19 cellular contexts compared by ENCODE assay signal in the genomic region with DNA sequence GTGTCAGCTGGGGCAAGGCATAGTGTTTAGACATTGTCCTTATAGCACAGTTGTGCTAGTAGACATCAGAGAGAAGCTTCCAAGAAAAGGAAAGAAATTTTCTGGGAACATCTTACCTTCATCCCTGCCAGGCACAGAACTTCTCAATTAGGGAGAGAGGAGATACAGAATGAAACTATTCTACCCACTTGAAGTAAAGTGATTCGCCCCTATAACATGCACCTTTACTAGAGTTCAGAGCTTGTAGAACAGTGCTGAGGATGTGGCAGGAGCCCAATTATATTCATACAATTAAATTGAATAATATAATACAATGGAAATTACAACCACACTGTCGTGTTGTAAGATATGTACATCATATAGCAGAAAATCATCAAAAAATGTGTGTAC.
A peak's percentile ranks its signal among the peaks of the same experiment; 100 is the strongest.
DNase-seq lines count a peak whose midpoint lies in the region; TF ChIP-seq lines count a peak whose summit lies in the region.
"Had no signal": no experiment of that assay in that cellular context is flagged by ENCODE, and none has a peak within 500 bp of the region (broad histone marks: within the 10 kb centered on the region; RNA-seq: fewer than 3 reads in every experiment).

No MANE protein-coding gene starts in this region.

- H2AFZ ChIP-seq in H9 (ENCODE audit: low read length) (no peak overlapping the region), hepatocyte (peak overlapping the region; percentile 43)

- no peak overlapping the region for H2BK12ac ChIP-seq in H9 (ENCODE audit: insufficient read length, low read depth, low read length)

- no peaks in the 10 kb centered on the region for H3K27me3 ChIP-seq in H9 (ENCODE audit: insufficient read depth, low read length)
- no peaks in the 10 kb centered on the region for H3K27me3 ChIP-seq in adipocyte (replicated peaks; ENCODE audit: control insufficient read depth, insufficient read depth, low read length)
- H3K27me3 ChIP-seq in hepatocyte = no peaks in the 10 kb centered on the region
- H3K27me3 ChIP-seq: suprapubic skin had no signal

- no peak overlapping the region for H3K9ac ChIP-seq in H9 (ENCODE audit: extremely low read depth, insufficient read length, low read length)
- H3K9ac ChIP-seq in adipocyte (ENCODE audit: low read length) = peak overlapping the region; percentile 25

- H3K4me2 ChIP-seq in H9 (ENCODE audit: insufficient read depth, insufficient read length, low read length) (no peak overlapping the region), hepatocyte (no peak overlapping the region)

- H3K4me1 Mint-ChIP-seq in H9 (peaks cover 47 to 50% of the 10 kb centered on the region in 2 experiments), CD14-positive monocyte (peaks cover 2% of the 10 kb centered on the region)
- H3K4me1 Mint-ChIP-seq: activated CD4-positive, alpha-beta memory T cell treated with anti-CD3 and anti-CD28 coated beads, Interleukin-2, amount 10 ng/mL, durations not matched to agents 7 days and 5 days had no signal

- no peak overlapping the region for H3K4me3 ChIP-seq in adipocyte (ENCODE audit: low read length)
- no peak overlapping the region for H3K4me3 ChIP-seq in hepatocyte
- H3K4me3 ChIP-seq: lung, suprapubic skin had no signal

- H2AK5ac ChIP-seq in H9 (ENCODE audit: insufficient read length, low read length) = peak overlapping the region; percentile 62

- H3K14ac ChIP-seq in H9 (ENCODE audit: insufficient read depth, low read length) = no peak overlapping the region

- H2BK15ac ChIP-seq in H9 (ENCODE audit: low read depth, low read length) = no peak overlapping the region

- no peaks in the 10 kb centered on the region for H3K79me2 ChIP-seq in H9 (ENCODE audit: insufficient read depth, low read length)
- H3K79me2 ChIP-seq in hepatocyte = no peaks in the 10 kb centered on the region

- no peak overlapping the region for H3K56ac ChIP-seq in H9 (ENCODE audit: insufficient read length, low read depth, low read length)

- no peaks in the 10 kb centered on the region for H3K9me2 ChIP-seq in hepatocyte (replicated peaks; ENCODE audit: insufficient read depth)

- intact Hi-C loops in CD14-positive monocyte (cut with micrococcal nuclease) = no loop called here

- no peak overlapping the region for H2BK20ac ChIP-seq in H9 (ENCODE audit: low read depth, low read length, poor library complexity, severe bottlenecking)

- H2BK5ac ChIP-seq in H9 (ENCODE audit: insufficient read length, low read length) = no peak overlapping the region

- H3K36me3 Mint-ChIP-seq in H9 (ENCODE audit: insufficient read depth in 1 of 3, low read depth in 3 of 3) = peaks cover 24 to 41% (median 36%) of the 10 kb centered on the region in 3 experiments
- no peaks in the 10 kb centered on the region for H3K36me3 Mint-ChIP-seq in CD14-positive monocyte
- H3K36me3 Mint-ChIP-seq: naive thymus-derived CD4-positive, alpha-beta T cell had no signal

- H2BK120ac ChIP-seq in H9 (ENCODE audit: low read depth, low read length, poor library complexity, severe bottlenecking) = no peak overlapping the region

- no peak overlapping the region for H3T11ph ChIP-seq in H9 (ENCODE audit: low read length)

- H3K9me3 Mint-ChIP-seq in H9 (peaks cover 38% of the 10 kb centered on the region in 2 experiments), CD14-positive monocyte (peaks cover 4 to 19% (median 8%) of the 10 kb centered on the region in 7 donors)

- H3K4me3 Mint-ChIP-seq in H9 = no peak overlapping the region
- no peak overlapping the region for H3K4me3 Mint-ChIP-seq in CD14-positive monocyte
- H3K4me3 Mint-ChIP-seq: activated CD4-positive, alpha-beta memory T cell treated with anti-CD3 and anti-CD28 coated beads, Interleukin-2, amount 10 ng/mL, durations not matched to agents 7 days and 5 days; effector memory CD8-positive, alpha-beta T cell; naive thymus-derived CD4-positive, alpha-beta T cell; T-helper 17 cell; WTC11 had no signal

- H3K23me2 ChIP-seq in H9 (ENCODE audit: insufficient read length, low read depth, low read length, poor library complexity, severe bottlenecking) = no peaks in the 10 kb centered on the region

- H3K4ac ChIP-seq in H9 (ENCODE audit: low read depth, low read length) = no peak overlapping the region

- peaks cover 18% of the 10 kb centered on the region for H3K9me3 ChIP-seq in H9 (ENCODE audit: control insufficient read depth, low read depth, low read length)
- peaks cover 7% of the 10 kb centered on the region for H3K9me3 ChIP-seq in adipocyte (ENCODE audit: control insufficient read depth, low read length)
- no peaks in the 10 kb centered on the region for H3K9me3 ChIP-seq in hepatocyte (ENCODE audit: low read depth)
- H3K9me3 ChIP-seq: suprapubic skin had no signal

- H4K20me1 ChIP-seq in H9 (ENCODE audit: control insufficient read depth, insufficient read depth, insufficient read length) (no peaks in the 10 kb centered on the region), hepatocyte (ENCODE audit: insufficient read depth, poor library complexity, severe bottlenecking) (no peaks in the 10 kb centered on the region)

- no peak overlapping the region for H4K8ac ChIP-seq in H9 (replicated peaks; ENCODE audit: insufficient read length, low read depth, low read length)

- TF ChIP-seq CTCF in H9 (conservative IDR thresholded peaks at IDR 0.05) (no peak), hepatocyte (IDR thresholded peaks at IDR 0.05; ENCODE audit: poor library complexity) (no peak), CD14-positive monocyte (IDR thresholded peaks at IDR 0.05) (no peak)

- WGBS in H9 (ENCODE audit: extremely low coverage, insufficient read length, low lambda C conversion rate) = no CpG with 5 or more reads among the region's 2 CpGs
- WGBS in hepatocyte (ENCODE audit: low lambda C conversion rate, missing lambda C conversion rate) = 96% methylated on average over 2 of the region's 2 CpGs

- H4K5ac ChIP-seq in H9 (ENCODE audit: insufficient read length, low read depth, low read length) = no peak overlapping the region

- peaks cover 3% of the 10 kb centered on the region; the same call in 1 of the 2 replicates for H3K4me1 ChIP-seq in H9 (ENCODE audit: insufficient read depth, low read length)
- H3K4me1 ChIP-seq in adipocyte (ENCODE audit: control insufficient read depth, insufficient read depth, low read length) = peaks cover 29% of the 10 kb centered on the region
- no peaks in the 10 kb centered on the region for H3K4me1 ChIP-seq in hepatocyte (ENCODE audit: insufficient read depth)
- H3K4me1 ChIP-seq: suprapubic skin had no signal

- H3K27ac ChIP-seq in H9 (ENCODE audit: insufficient read length, low read depth, low read length) = no peak overlapping the region
- peak overlapping the region; percentile 35 for H3K27ac ChIP-seq in hepatocyte
- H3K27ac ChIP-seq: suprapubic skin had no signal

- no peak overlapping the region for H4K91ac ChIP-seq in H9 (ENCODE audit: insufficient read length, low read depth, low read length)

- H3K27ac Mint-ChIP-seq in H9 = peak overlapping the region in 2 of 3 experiments; percentile 56 to 88; a peak in 3 of 7 replicates
- no peak overlapping the region for H3K27ac Mint-ChIP-seq in CD14-positive monocyte
- H3K27ac Mint-ChIP-seq: activated CD4-positive, alpha-beta memory T cell treated with anti-CD3 and anti-CD28 coated beads, Interleukin-2, amount 10 ng/mL, durations not matched to agents 7 days and 5 days; effector memory CD8-positive, alpha-beta T cell; naive thymus-derived CD4-positive, alpha-beta T cell; T-helper 17 cell had no signal

- no peaks in the 10 kb centered on the region for H3K27me3 Mint-ChIP-seq in H9 (ENCODE audit: low read depth)
- H3K27me3 Mint-ChIP-seq in CD14-positive monocyte (ENCODE audit: low read depth in 3 of 3) = no peaks in the 10 kb centered on the region

- no peaks in the 10 kb centered on the region for H3K36me3 ChIP-seq in adipocyte (ENCODE audit: control insufficient read depth, insufficient read depth, low read length, severe bottlenecking)
- H3K36me3 ChIP-seq in hepatocyte (replicated peaks; ENCODE audit: insufficient read depth, low read depth) = no peaks in the 10 kb centered on the region
- H3K36me3 ChIP-seq: suprapubic skin had no signal

- no peaks in the 10 kb centered on the region for H3K79me1 ChIP-seq in H9 (ENCODE audit: insufficient read depth, low read depth, low read length, poor library complexity, severe bottlenecking)

- no peak overlapping the region for H3K18ac ChIP-seq in H9 (ENCODE audit: insufficient read length, low read depth, low read length)

- no peak overlapping the region for H3K23ac ChIP-seq in H9 (ENCODE audit: insufficient read length, low read depth, low read length)

- no peak for DNase-seq in H9
- DNase-seq in adipocyte (ENCODE audit: low read depth) = peak; percentile 34
- no peak for DNase-seq in hepatocyte (ENCODE audit: low spot score)
- DNase-seq in renal cortical epithelial cell (ENCODE audit: low read depth) = peak; percentile 22
- DNase-seq in NCI-H510A treated with DMSO at 0.1 percent for 48 hours (lab: John Stamatoyannopoulos, UW) = no peak
- DNase-seq in nucleus accumbens (lab: John Stamatoyannopoulos, UW) = no peak
- DNase-seq in CD14-positive monocyte (ENCODE audit: low spot score) = no peak
- DNase-seq: activated CD4-positive, alpha-beta memory T cell treated with anti-CD3 and anti-CD28 coated beads, Interleukin-2, amount 10 ng/mL, durations not matched to agents 7 days and 5 days; effector memory CD8-positive, alpha-beta T cell; GOT3; head of caudate nucleus; Karpas-422; naive thymus-derived CD4-positive, alpha-beta T cell; NCI-H1105 treated with DMSO at 0.1 percent for 48 hours; NCI-H526 treated with DMSO at 0.1 percent for 48 hours; T-helper 17 cell had no signal

Comparison
In these comparisons a context has a peak if more than half of its experiments do, and no peak if none do; other contexts are left out.
1. DNase-seq: peak in adipocyte (single experiment) and renal cortical epithelial cell (single experiment); none in H9 (single experiment), hepatocyte (single experiment), NCI-H510A treated with DMSO at 0.1 percent for 48 hours (single experiment), nucleus accumbens (0 of 56) and CD14-positive monocyte (single experiment).
2. H3K27ac Mint-ChIP-seq: peak in H9 (2 of 3); none in CD14-positive monocyte (0 of 7).